ENCODE assay signal across 8 cellular contexts in genomic region chr12:6539276-6540134, GRCh38. TPM values are rescaled to one million over a fixed set of nuclear protein-coding genes. Genes with fewer than 3 reads are reported as not detected.
DNase-seq lines count a peak whose midpoint lies in the region; ATAC-seq and TF ChIP-seq lines count a peak whose summit lies in the region.

No MANE protein-coding gene starts in this region.

- H3F3A ChIP-seq in SU-DHL-6 (ENCODE audit: insufficient read depth) (peaks cover 63% of the 10 kb centered on the region), smooth muscle cell (ENCODE audit: low read depth) (peaks cover 69% of the 10 kb centered on the region)

- no peaks in the 10 kb centered on the region for H3K9me2 ChIP-seq in SU-DHL-6 (replicated peaks; ENCODE audit: insufficient read depth, low read length)

- no peak overlapping the region for H2AFZ ChIP-seq in SU-DHL-6 (ENCODE audit: low read depth, low read length, severe bottlenecking)
- H2AFZ ChIP-seq in smooth muscle cell (ENCODE audit: low read depth) = no peak overlapping the region

- DNase-seq in DMS 273 (lab: John Stamatoyannopoulos, UW; ENCODE audit: unreplicated experiment) (peak; percentile 64), DMS 273 treated with DMSO at 0.1 percent for 48 hours (lab: John Stamatoyannopoulos, UW) (no peak), foreskin fibroblast (peak; percentile 49), smooth muscle cell (lab: John Stamatoyannopoulos, UW; ENCODE audit: unreplicated experiment) (no peak), NCI-H2196 treated with DMSO at 0.1 percent for 48 hours (lab: John Stamatoyannopoulos, UW; ENCODE audit: unreplicated experiment) (no peak)

- H3K4me2 ChIP-seq in SU-DHL-6 (ENCODE audit: low read depth, low read length, poor library complexity, severe bottlenecking) (no peak overlapping the region), smooth muscle cell (no peak overlapping the region)

- no peak for TF ChIP-seq CTCF in SU-DHL-6 (IDR thresholded peaks at IDR 0.05; ENCODE audit: insufficient read depth, low read length, poor library complexity, severe bottlenecking)
- TF ChIP-seq CTCF in foreskin fibroblast (IDR thresholded peaks at IDR 0.05; ENCODE audit: low read depth, low read length) = no peak
- no peak for TF ChIP-seq CTCF in smooth muscle cell (IDR thresholded peaks at IDR 0.05; ENCODE audit: borderline replicate concordance, insufficient read depth, poor library complexity, severe bottlenecking)

- H3K27ac ChIP-seq in SU-DHL-6 (ENCODE audit: low read depth, low read length) = peak overlapping the region; percentile 93; the same call in 1 of the 2 replicates
- H3K27ac ChIP-seq in smooth muscle cell (ENCODE audit: low read depth) = peak overlapping the region; percentile 74

- H3K4me1 ChIP-seq in smooth muscle cell (ENCODE audit: low read depth) = peaks cover 10% of the 10 kb centered on the region

- WGBS in smooth muscle cell (ENCODE audit: low lambda C conversion rate) = 80% methylated on average over 21 of the region's 21 CpGs

- H3K27me3 ChIP-seq in SU-DHL-6 (ENCODE audit: low read length) (no peaks in the 10 kb centered on the region), smooth muscle cell (ENCODE audit: low read depth) (no peaks in the 10 kb centered on the region)

- H3K9me3 ChIP-seq in SU-DHL-6 (ENCODE audit: insufficient read depth, low read length) = no peaks in the 10 kb centered on the region
- H3K9me3 ChIP-seq in smooth muscle cell (replicated peaks; ENCODE audit: low read depth) = no peaks in the 10 kb centered on the region

- H4K20me1 ChIP-seq in SU-DHL-6 (ENCODE audit: low read depth, low read length) (peaks cover 9% of the 10 kb centered on the region), smooth muscle cell (ENCODE audit: low read depth) (peaks cover 59% of the 10 kb centered on the region)

- no peak overlapping the region for H3K4me3 ChIP-seq in SU-DHL-6 (ENCODE audit: insufficient read depth, low read length, poor library complexity, severe bottlenecking)
- H3K4me3 ChIP-seq in foreskin fibroblast (ENCODE audit: low read depth in 1 of 2, low read length in 2 of 2) = no peak overlapping the region
- no peak overlapping the region for H3K4me3 ChIP-seq in smooth muscle cell

- ATAC-seq in HG02642 (IDR thresholded peaks at IDR 0.05; ENCODE audit: poor library complexity, unreplicated experiment) (no peak), GM18519 (IDR thresholded peaks at IDR 0.05; ENCODE audit: low FRiP score, unreplicated experiment) (no peak)

- H3K9ac ChIP-seq in SU-DHL-6 (ENCODE audit: low read length) (no peak overlapping the region), smooth muscle cell (ENCODE audit: low read depth) (no peak overlapping the region)

- H3K79me2 ChIP-seq in SU-DHL-6 (ENCODE audit: insufficient read depth, low read length) (peaks cover 22% of the 10 kb centered on the region), smooth muscle cell (ENCODE audit: low read depth) (peaks cover 28% of the 10 kb centered on the region)

- H3K36me3 ChIP-seq in SU-DHL-6 (ENCODE audit: low read length) = peaks cover 28% of the 10 kb centered on the region
- no peaks in the 10 kb centered on the region for H3K36me3 ChIP-seq in smooth muscle cell (ENCODE audit: low read depth)

RNA-seq across cellular contexts. Expression of gene GAPDH, which starts 5.2 kb away (rescaled TPM):
- total RNA-seq in smooth muscle cell = 5,015 and 5,158 TPM in 2 replicates
- polyA plus RNA-seq in smooth muscle cell = 9,934 and 11,119 TPM in 2 replicates

RNA-seq across cellular contexts. Expression of gene IFFO1, which starts 16.3 kb away (rescaled TPM):
- total RNA-seq in smooth muscle cell = 4.2 and 5.2 TPM in 2 replicates
- polyA plus RNA-seq in smooth muscle cell = 13.3 and 19.1 TPM in 2 replicates

RNA-seq across cellular contexts. Expression of gene NOP2, which starts 28.6 kb away (rescaled TPM):
- 29.7 and 41.9 TPM in 2 replicates for total RNA-seq in smooth muscle cell
- 23.6 and 30.4 TPM in 2 replicates for polyA plus RNA-seq in smooth muscle cell

RNA-seq across cellular contexts. Expression of gene NCAPD2, which starts 45.6 kb away (rescaled TPM):
- total RNA-seq in smooth muscle cell = 22.7 and 78.9 TPM in 2 replicates
- polyA plus RNA-seq in smooth muscle cell = 17.6 and 21.5 TPM in 2 replicates

RNA-seq across cellular contexts. Expression of gene MRPL51, which starts 46.4 kb away (rescaled TPM):
- total RNA-seq in smooth muscle cell = 122 and 126 TPM in 2 replicates
- 364 and 377 TPM in 2 replicates for polyA plus RNA-seq in smooth muscle cell

Comparison
In these comparisons a context has a peak if more than half of its experiments do, and no peak if none do; other contexts are left out.
1. DNase-seq: peak in DMS 273 (single experiment) and foreskin fibroblast (2 of 2); none in DMS 273 treated with DMSO at 0.1 percent for 48 hours (single experiment), smooth muscle cell (single experiment) and NCI-H2196 treated with DMSO at 0.1 percent for 48 hours (single experiment).